In the genomic region with DNA sequence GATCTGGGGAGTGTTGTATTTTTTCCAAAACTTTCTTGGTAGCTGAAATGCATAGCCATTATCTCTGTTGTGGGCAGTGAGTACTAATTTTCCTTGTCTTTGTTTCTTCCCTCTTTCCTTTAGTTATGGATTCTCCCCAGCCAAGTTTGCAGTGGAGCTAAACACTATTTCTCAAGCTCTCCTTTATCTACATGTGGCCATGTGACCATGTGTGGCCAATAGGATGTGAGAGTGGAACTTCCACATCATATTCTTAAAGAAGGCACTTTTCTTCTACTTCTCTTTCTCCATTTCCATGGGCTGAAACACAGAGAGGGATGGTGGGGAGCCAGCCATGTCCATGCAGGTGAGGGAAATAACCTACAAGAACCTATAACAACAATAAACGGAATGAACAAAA, we compare ENCODE assay signal across 29 cellular contexts.
"Had no signal": no experiment of that assay in that cellular context is flagged by ENCODE, and none has a peak within 500 bp of the region (broad histone marks: within the 10 kb centered on the region; RNA-seq: fewer than 3 reads in every experiment).

No MANE protein-coding gene starts in this region.

- H3K36me3 ChIP-seq: ascending aorta, breast epithelium, cardiac muscle cell, colonic mucosa, esophagus squamous epithelium, gastroesophageal sphincter, heart right ventricle had no signal

- H3K79me2 ChIP-seq: hepatocyte had no signal

- H3K4me3 ChIP-seq: ascending aorta, breast epithelium, cardiac muscle cell, colonic mucosa, esophagus squamous epithelium, gastroesophageal sphincter, heart right ventricle, hepatocyte had no signal

- H3K27me3 ChIP-seq: ascending aorta, breast epithelium, cardiac muscle cell, colonic mucosa, esophagus squamous epithelium, gastroesophageal sphincter, heart right ventricle had no signal

- DNase-seq: activated CD4-positive, alpha-beta memory T cell treated with anti-CD3 and anti-CD28 coated beads, Interleukin-2, amount 10 ng/mL, durations not matched to agents 7 days and 5 days; activated CD4-positive, alpha-beta T cell treated with anti-CD3 and anti-CD28 coated beads for 1 hour; activated CD4-positive, alpha-beta T cell treated with anti-CD3 and anti-CD28 coated beads for 4 hours; activated CD4-positive, alpha-beta T cell treated with anti-CD3 and anti-CD28 coated beads, Interleukin-2, amount 10 ng/mL, durations not matched to agents 7 days and 5 days; activated CD4-positive, alpha-beta T cell treated with anti-CD3 and anti-CD28 coated beads, Interleukin-2, amount 50 U/mL, for 4 hours; activated CD8-positive, alpha-beta memory T cell treated with anti-CD3 and anti-CD28 coated beads, Interleukin-2, amount 50 U/mL, for 48 hours; activated gamma-delta T cell; activated naive CD4-positive, alpha-beta T cell; activated naive CD4-positive, alpha-beta T cell treated with anti-CD3 and anti-CD28 coated beads, Interleukin-2, amount 10 ng/mL, durations not matched to agents 7 days and 5 days; activated naive CD8-positive, alpha-beta T cell treated with anti-CD3 and anti-CD28 coated beads, Interleukin-2, amount 10 ng/mL, durations not matched to agents 7 days and 5 days; activated T-cell treated with anti-CD3 and anti-CD28 coated beads for 4 hours; activated T-cell treated with anti-CD3 and anti-CD28 coated beads, Interleukin-2, amount 50 U/mL, for 24 hours; activated T-cell treated with anti-CD3 and anti-CD28 coated beads, Interleukin-2, amount 50 U/mL, for 72 hours; central memory CD4-positive, alpha-beta T cell; cerebellar nuclear complex; colonic mucosa; effector CD8-positive, alpha-beta T cell; esophagus squamous epithelium; foreskin melanocyte; heart right ventricle had no signal

- ATAC-seq: activated naive CD4-positive, alpha-beta T cell treated with anti-CD3 and anti-CD28 coated beads, Interleukin-2, amount 50 U/mL, for 72 hours; activated T-cell treated with anti-CD3 and anti-CD28 coated beads, Interleukin-2, amount 50 U/mL, for 72 hours; gastroesophageal sphincter; heart right ventricle had no signal

- FAIRE-seq: endometrium, endothelial cell of umbilical vein had no signal

- H3K9me3 ChIP-seq: ascending aorta, breast epithelium, colonic mucosa, esophagus squamous epithelium, gastroesophageal sphincter, heart right ventricle had no signal

- H3K4me2 ChIP-seq: hepatocyte had no signal

- H3K4me1 ChIP-seq: ascending aorta, breast epithelium, colonic mucosa, esophagus squamous epithelium, gastroesophageal sphincter, heart right ventricle had no signal

- H2AFZ ChIP-seq: hepatocyte had no signal

- H3K27ac ChIP-seq: ascending aorta, breast epithelium, cardiac muscle cell, colonic mucosa, epithelial cell of prostate, esophagus squamous epithelium, gastroesophageal sphincter, heart right ventricle, hepatocyte had no signal
